ENCODE assay signal across 14 cellular contexts in the genomic region with DNA sequence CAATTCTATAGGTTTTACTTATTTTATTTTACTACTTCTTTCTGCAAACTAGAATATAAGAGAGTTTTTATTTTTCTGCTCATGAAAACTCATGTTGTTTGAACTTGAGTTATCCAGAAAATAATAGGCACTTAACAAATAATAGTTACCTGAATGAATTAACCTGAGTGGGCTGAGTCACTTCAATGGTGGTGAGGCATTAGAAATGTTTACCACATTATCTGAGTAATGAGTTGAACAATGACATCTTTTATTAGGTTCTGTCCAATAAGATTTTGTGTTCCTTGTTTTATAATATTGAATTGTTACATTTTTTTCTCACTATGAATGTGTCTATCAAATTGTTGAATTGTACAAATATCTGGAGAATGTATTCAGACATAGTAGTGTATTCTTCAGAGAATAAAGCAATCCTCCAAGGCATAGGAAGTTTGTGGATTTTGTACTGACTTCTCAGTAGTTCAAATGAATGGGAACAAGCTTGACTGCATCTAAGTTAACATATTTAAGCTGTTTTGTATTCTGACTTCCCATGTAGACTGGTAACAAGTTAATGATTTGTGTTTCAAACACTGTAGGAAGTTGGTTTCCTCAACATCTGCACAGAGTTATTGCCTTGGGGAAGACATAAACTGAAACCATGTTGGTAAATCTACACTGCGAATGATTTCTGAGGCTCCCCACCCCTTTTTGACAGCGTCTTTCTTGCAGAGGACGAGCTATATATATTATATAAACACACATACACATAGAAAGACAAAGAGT.
DNase-seq lines count a peak whose midpoint lies in the region; ATAC-seq, FAIRE-seq and TF ChIP-seq lines count a peak whose summit lies in the region.
"Had no signal": no experiment of that assay in that cellular context is flagged by ENCODE, and none has a peak within 500 bp of the region (broad histone marks: within the 10 kb centered on the region; RNA-seq: fewer than 3 reads in every experiment).

No MANE protein-coding gene starts in this region.

- H2BK5ac ChIP-seq in mesenchymal stem cell (ENCODE audit: low read depth, low read length, poor library complexity, severe bottlenecking) = no peak overlapping the region

- H3K27ac ChIP-seq in mesenchymal stem cell (ENCODE audit: low read length, poor library complexity, severe bottlenecking) = peak overlapping the region; percentile 76
- H3K27ac ChIP-seq: thyroid gland had no signal

- no peak overlapping the region for H4K8ac ChIP-seq in mesenchymal stem cell (ENCODE audit: low read length)

- H3K9ac ChIP-seq in mesenchymal stem cell (ENCODE audit: low read length) = no peak overlapping the region

- H2BK15ac ChIP-seq in mesenchymal stem cell (ENCODE audit: low read depth, poor library complexity, severe bottlenecking) = no peak overlapping the region

- H3K23ac ChIP-seq in mesenchymal stem cell (ENCODE audit: low read length in 2 of 2) = no peak overlapping the region

- no peaks in the 10 kb centered on the region for H3K9me3 ChIP-seq in mesenchymal stem cell (ENCODE audit: control insufficient read depth, low read length)
- H3K9me3 ChIP-seq: thyroid gland had no signal

- H4K91ac ChIP-seq in mesenchymal stem cell (ENCODE audit: low read length) = no peak overlapping the region

- H3K18ac ChIP-seq in mesenchymal stem cell (ENCODE audit: low read depth in 1 of 2, low read length in 2 of 2) = no peak overlapping the region

- H3K14ac ChIP-seq in mesenchymal stem cell (ENCODE audit: low read length in 2 of 2) = no peak overlapping the region

- no peaks in the 10 kb centered on the region for H3K79me1 ChIP-seq in mesenchymal stem cell (replicated peaks; ENCODE audit: low read length, poor library complexity, severe bottlenecking)

- peak overlapping the region; percentile 66 for H3K4me2 ChIP-seq in mesenchymal stem cell (ENCODE audit: low read length, poor library complexity, severe bottlenecking)

- no peak overlapping the region for H3K4me3 ChIP-seq in mesenchymal stem cell (ENCODE audit: insufficient read depth in 1 of 2, low read depth in 1 of 2, low read length in 2 of 2)
- H3K4me3 ChIP-seq: K562, thyroid gland had no signal

- DNase-seq in mesenchymal stem cell = no peak
- no peak for DNase-seq in midbrain (lab: John Stamatoyannopoulos, UW)
- DNase-seq in NCI-H2029 treated with DMSO at 0.1 percent for 48 hours (lab: John Stamatoyannopoulos, UW) = no peak
- no peak for DNase-seq in GM12892 (ENCODE audit: insufficient read length)
- DNase-seq in urothelium cell line (ENCODE audit: low spot score) = no peak
- DNase-seq: activated CD4-positive, alpha-beta T cell treated with anti-CD3 and anti-CD28 coated beads, Interleukin-2, amount 10 ng/mL, durations not matched to agents 24 days and 14 days; GDM1; NCI-H187 treated with DMSO at 0.1 percent for 48 hours; SW 1271; thyroid gland had no signal

- no peak for FAIRE-seq in GM12892 (lab: Jason Lieb, UNC)
- no peak for FAIRE-seq in urothelium cell line (lab: Jason Lieb, UNC)
- FAIRE-seq: K562 had no signal

- H2AK5ac ChIP-seq in mesenchymal stem cell (ENCODE audit: low read length, severe bottlenecking) = no peak overlapping the region

- H2AFZ ChIP-seq in mesenchymal stem cell (ENCODE audit: low read depth, low read length) = no peak overlapping the region

- ATAC-seq in GM19438 (IDR thresholded peaks at IDR 0.05; ENCODE audit: low read depth, unreplicated experiment) (peak; percentile 68), HG02798 (IDR thresholded peaks at IDR 0.05; ENCODE audit: poor library complexity, unreplicated experiment) (peak; percentile 80), HG03521 (IDR thresholded peaks at IDR 0.05; ENCODE audit: unreplicated experiment) (peak; percentile 75)
- ATAC-seq: K562 had no signal

- no peak overlapping the region for H3K4ac ChIP-seq in mesenchymal stem cell (ENCODE audit: low read depth in 1 of 2, low read length in 2 of 2)

- H2BK120ac ChIP-seq in mesenchymal stem cell (ENCODE audit: low read depth, low read length) = no peak overlapping the region

- no peak for TF ChIP-seq POLR2A in GM12892 (IDR thresholded peaks at IDR 0.05; ENCODE audit: low read depth, low read length)

- no peaks in the 10 kb centered on the region for H3K36me3 ChIP-seq in mesenchymal stem cell (ENCODE audit: control insufficient read depth in 1 of 2, insufficient read depth in 2 of 2, low read depth in 1 of 2, low read length in 2 of 2)
- H3K36me3 ChIP-seq: thyroid gland had no signal

- WGBS in mesenchymal stem cell = no CpG with 5 or more reads among the region's 3 CpGs

- no peaks in the 10 kb centered on the region for H3K27me3 ChIP-seq in mesenchymal stem cell (ENCODE audit: control insufficient read depth in 1 of 2, insufficient read depth in 1 of 2, low read length in 2 of 2)
- H3K27me3 ChIP-seq: thyroid gland had no signal

- no peak overlapping the region for H2BK12ac ChIP-seq in mesenchymal stem cell (ENCODE audit: low read length in 2 of 2)

- no peaks in the 10 kb centered on the region for H3K4me1 ChIP-seq in mesenchymal stem cell (ENCODE audit: control insufficient read depth, insufficient read depth, low read depth, low read length)
- H3K4me1 ChIP-seq: thyroid gland had no signal
